13 cellular contexts compared by ENCODE assay signal in the genomic region with DNA sequence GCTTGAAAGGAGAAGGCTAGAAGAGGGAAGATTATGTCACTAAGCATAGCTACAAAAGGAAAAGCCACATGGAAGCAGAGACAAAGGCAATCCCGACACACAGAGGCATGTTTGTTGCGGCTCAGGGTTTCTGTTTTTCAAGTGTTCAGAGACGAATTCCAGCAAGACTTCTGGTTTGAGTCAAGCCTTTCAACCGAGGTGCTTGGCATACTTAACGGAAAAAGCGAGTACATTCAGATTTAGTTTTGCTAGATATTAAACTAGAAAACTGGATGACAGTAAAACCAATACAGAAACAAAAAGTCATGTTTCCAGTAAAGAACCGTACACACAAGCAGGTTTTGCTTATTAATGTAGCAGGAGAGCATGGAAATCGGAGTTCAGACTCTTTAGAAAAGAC. TPM values are rescaled to one million over a fixed set of nuclear protein-coding genes. Genes with fewer than 3 reads are reported as not detected.
DNase-seq lines count a peak whose midpoint lies in the region; ATAC-seq and TF ChIP-seq lines count a peak whose summit lies in the region.
"Had no signal": no experiment of that assay in that cellular context is flagged by ENCODE, and none has a peak within 500 bp of the region (broad histone marks: within the 10 kb centered on the region; RNA-seq: fewer than 3 reads in every experiment).

No MANE protein-coding gene starts in this region.

- peaks cover 12% of the 10 kb centered on the region for H3K4me1 ChIP-seq in adipocyte (ENCODE audit: control insufficient read depth, insufficient read depth, low read length)
- H3K4me1 ChIP-seq in smooth muscle cell (ENCODE audit: low read depth) = peaks cover 12% of the 10 kb centered on the region
- H3K4me1 ChIP-seq in breast epithelium = no peaks in the 10 kb centered on the region
- H3K4me1 ChIP-seq: foreskin keratinocyte had no signal

- H4K20me1 ChIP-seq in smooth muscle cell (ENCODE audit: low read depth) = no peaks in the 10 kb centered on the region

- peak overlapping the region; percentile 59 for H3K4me3 ChIP-seq in adipocyte (ENCODE audit: low read length)
- H3K4me3 ChIP-seq in smooth muscle cell = peak overlapping the region; percentile 40
- H3K4me3 ChIP-seq in breast epithelium = peak overlapping the region in 1 of 3 donors; percentile 4

- no peaks in the 10 kb centered on the region for H3K9me3 ChIP-seq in adipocyte (ENCODE audit: control insufficient read depth, low read length)
- no peaks in the 10 kb centered on the region for H3K9me3 ChIP-seq in smooth muscle cell (replicated peaks; ENCODE audit: low read depth)
- H3K9me3 ChIP-seq in breast epithelium = no peaks in the 10 kb centered on the region

- H3K79me2 ChIP-seq in smooth muscle cell (ENCODE audit: low read depth) = no peaks in the 10 kb centered on the region

- peak overlapping the region; percentile 80 for H3K27ac Mint-ChIP-seq in activated CD4-positive, alpha-beta T cell treated with anti-CD3 and anti-CD28 coated beads, Interleukin-2, amount 10 ng/mL, durations not matched to agents 24 days and 14 days
- H3K27ac Mint-ChIP-seq: naive thymus-derived CD4-positive, alpha-beta T cell had no signal

- ATAC-seq in left ventricle myocardium superior = peak; percentile 64
- no peak for ATAC-seq in GM21423 (IDR thresholded peaks at IDR 0.05; ENCODE audit: unreplicated experiment)
- no peak for ATAC-seq in HG02885 (IDR thresholded peaks at IDR 0.05; ENCODE audit: poor library complexity, unreplicated experiment)
- ATAC-seq: foreskin keratinocyte; naive thymus-derived CD4-positive, alpha-beta T cell had no signal

- H3K9me3 Mint-ChIP-seq in activated CD4-positive, alpha-beta T cell treated with anti-CD3 and anti-CD28 coated beads, Interleukin-2, amount 10 ng/mL, durations not matched to agents 24 days and 14 days = no peaks in the 10 kb centered on the region
- H3K9me3 Mint-ChIP-seq: naive thymus-derived CD4-positive, alpha-beta T cell had no signal

- H3K9ac ChIP-seq in adipocyte (ENCODE audit: low read length) = peak overlapping the region; percentile 74
- H3K9ac ChIP-seq in smooth muscle cell (ENCODE audit: low read depth) = peak overlapping the region; percentile 41

- H3K4me2 ChIP-seq in smooth muscle cell = peak overlapping the region; percentile 83

- no peak for TF ChIP-seq CTCF in smooth muscle cell (IDR thresholded peaks at IDR 0.05; ENCODE audit: borderline replicate concordance, insufficient read depth, poor library complexity, severe bottlenecking)
- TF ChIP-seq CTCF in breast epithelium (IDR thresholded peaks at IDR 0.05) = no peak

- no peaks in the 10 kb centered on the region for H3K27me3 Mint-ChIP-seq in activated CD4-positive, alpha-beta T cell treated with anti-CD3 and anti-CD28 coated beads, Interleukin-2, amount 10 ng/mL, durations not matched to agents 24 days and 14 days
- H3K27me3 Mint-ChIP-seq: naive thymus-derived CD4-positive, alpha-beta T cell had no signal

- no peaks in the 10 kb centered on the region for H3F3A ChIP-seq in smooth muscle cell (ENCODE audit: low read depth)

- peak overlapping the region; percentile 38 for H3K4me3 Mint-ChIP-seq in activated CD4-positive, alpha-beta T cell treated with anti-CD3 and anti-CD28 coated beads, Interleukin-2, amount 10 ng/mL, durations not matched to agents 24 days and 14 days

- H3K27me3 ChIP-seq in adipocyte (replicated peaks; ENCODE audit: control insufficient read depth, insufficient read depth, low read length) (no peaks in the 10 kb centered on the region), smooth muscle cell (ENCODE audit: low read depth) (no peaks in the 10 kb centered on the region), breast epithelium (no peaks in the 10 kb centered on the region)
- H3K27me3 ChIP-seq: foreskin keratinocyte had no signal

- peaks cover 26% of the 10 kb centered on the region for H3K4me1 Mint-ChIP-seq in activated CD4-positive, alpha-beta T cell treated with anti-CD3 and anti-CD28 coated beads, Interleukin-2, amount 10 ng/mL, durations not matched to agents 24 days and 14 days

- intact Hi-C loops in activated CD4-positive, alpha-beta T cell treated with anti-CD3 and anti-CD28 coated beads, Interleukin-2, amount 10 ng/mL, durations not matched to agents 24 days and 14 days (cut with micrococcal nuclease) = loop anchor here (1.0 to 5.0 kb wide), 5 partner anchors 8 to 360 kb away; no protein-coding TSS in a partner anchor
- intact Hi-C loops in left ventricle myocardium superior (cut with micrococcal nuclease) = no loop called here
- intact Hi-C loops in breast epithelium (cut with DNase I; ENCODE audit: low total_unique reads) = no loop called here

- H3K36me3 ChIP-seq in adipocyte (ENCODE audit: control insufficient read depth, insufficient read depth, low read length, severe bottlenecking) (peaks cover 19% of the 10 kb centered on the region), smooth muscle cell (ENCODE audit: low read depth) (peaks cover 2% of the 10 kb centered on the region), breast epithelium (no peaks in the 10 kb centered on the region)

- 17% methylated on average over 8 of the region's 8 CpGs for WGBS in smooth muscle cell (ENCODE audit: low lambda C conversion rate)

- no peak for DNase-seq in activated CD4-positive, alpha-beta T cell treated with anti-CD3 and anti-CD28 coated beads, Interleukin-2, amount 10 ng/mL, durations not matched to agents 24 days and 14 days
- no peak for DNase-seq in activated CD4-positive, alpha-beta T cell treated with anti-CD3 and anti-CD28 coated beads, Interleukin-2, amount 50 U/mL, for 4 hours
- DNase-seq in adipocyte (ENCODE audit: low read depth) (peak; percentile 75), left ventricle myocardium superior (no peak), smooth muscle cell (lab: John Stamatoyannopoulos, UW; ENCODE audit: unreplicated experiment) (no peak), breast epithelium (ENCODE audit: low spot score in 2 of 2) (no peak)
- DNase-seq: activated CD8-positive, alpha-beta memory T cell treated with anti-CD3 and anti-CD28 coated beads, Interleukin-2, amount 50 U/mL, for 4 hours; foreskin keratinocyte; naive thymus-derived CD4-positive, alpha-beta T cell; NCI-H1417 treated with DMSO at 0.1 percent for 48 hours; RPMI8226 had no signal

- H3K36me3 Mint-ChIP-seq in activated CD4-positive, alpha-beta T cell treated with anti-CD3 and anti-CD28 coated beads, Interleukin-2, amount 10 ng/mL, durations not matched to agents 24 days and 14 days (ENCODE audit: low read depth) = peaks cover 35% of the 10 kb centered on the region

- peak overlapping the region; percentile 59 for H2AFZ ChIP-seq in smooth muscle cell (ENCODE audit: low read depth)

- TF ChIP-seq POLR2A in breast epithelium (IDR thresholded peaks at IDR 0.05) = no peak

- peak overlapping the region; percentile 74 for H3K27ac ChIP-seq in smooth muscle cell (ENCODE audit: low read depth)
- no peak overlapping the region for H3K27ac ChIP-seq in breast epithelium
- H3K27ac ChIP-seq: foreskin keratinocyte had no signal

RNA-seq across cellular contexts. Expression of a gene that starts 27.2 kb away (rescaled TPM):
- 39.0 and 43.7 TPM in 2 replicates for total RNA-seq in activated CD4-positive, alpha-beta T cell treated with anti-CD3 and anti-CD28 coated beads, Interleukin-2, amount 10 ng/mL, durations not matched to agents 24 days and 14 days
- 30.8 TPM for total RNA-seq in left ventricle myocardium superior
- 11.3 and 12.9 TPM in 2 replicates for total RNA-seq in smooth muscle cell
- 23.4 and 25.5 TPM in 2 replicates for polyA plus RNA-seq in smooth muscle cell
- total RNA-seq in breast epithelium = 10 to 100 TPM; 12.8 to 14.9 (median 14.1) TPM
